1 cellular context compared by ENCODE assay signal in genomic region chr16:4679854-4680636, GRCh38.
TF ChIP-seq lines count a peak whose summit lies in the region.

No MANE protein-coding gene starts in this region.

TF ChIP-seq in IMR-90, 13 proteins besides CTCF, POLR2A, EP300 and RAD21:
- no peak for TF ChIP-seq ELK1 (IDR thresholded peaks at IDR 0.05; ENCODE audit: borderline replicate concordance, low read depth, low read length)
- no peak for TF ChIP-seq MXI1 (IDR thresholded peaks at IDR 0.05; ENCODE audit: borderline replicate concordance, low read depth, low read length)
- no peak for TF ChIP-seq RCOR1 (IDR thresholded peaks at IDR 0.05; ENCODE audit: insufficient replicate concordance, low read length)
- TF ChIP-seq CEBPB (IDR thresholded peaks at IDR 0.05; ENCODE audit: low read depth, low read length) = 0 out of 2 replicates have a peak, but pooled peaks have one; percentile 17
- no peak for TF ChIP-seq USF2 (IDR thresholded peaks at IDR 0.05; ENCODE audit: low read depth, low read length)
